ENCODE assay signal across 7 cellular contexts in genomic region chr5:151155149-151155776, GRCh38. TPM values are rescaled to one million over a fixed set of nuclear protein-coding genes. Genes with fewer than 3 reads are reported as not detected.
DNase-seq lines count a peak whose midpoint lies in the region; ATAC-seq, FAIRE-seq and TF ChIP-seq lines count a peak whose summit lies in the region.

No MANE protein-coding gene starts in this region.

- H3K27me3 ChIP-seq in stomach: no peaks in the 10 kb centered on the region

- H3K4me3 Mint-ChIP-seq in activated T-cell treated with anti-CD3 and anti-CD28 coated beads, Interleukin-2, amount 50 U/mL, for 24 hours: peak overlapping the region; percentile 94

- no peak for TF ChIP-seq POLR2A in stomach (IDR thresholded peaks at IDR 0.05)

- H3K36me3 Mint-ChIP-seq in activated T-cell treated with anti-CD3 and anti-CD28 coated beads, Interleukin-2, amount 50 U/mL, for 24 hours (ENCODE audit: low read depth): peaks cover 54% of the 10 kb centered on the region

- peak; percentile 99 for FAIRE-seq in GM19239 (lab: Jason Lieb, UNC)

- no peak for TF ChIP-seq EP300 in stomach (IDR thresholded peaks at IDR 0.05)

- H3K27ac ChIP-seq in stomach: peak overlapping the region; percentile 16 to 94 (median 90)

- ATAC-seq in HG03571 (IDR thresholded peaks at IDR 0.05; ENCODE audit: unreplicated experiment): peak; percentile 27

- H3K27me3 Mint-ChIP-seq in activated T-cell treated with anti-CD3 and anti-CD28 coated beads, Interleukin-2, amount 50 U/mL, for 24 hours: no peaks in the 10 kb centered on the region

- no peaks in the 10 kb centered on the region for H3K9me3 Mint-ChIP-seq in activated T-cell treated with anti-CD3 and anti-CD28 coated beads, Interleukin-2, amount 50 U/mL, for 24 hours

- WGBS in stomach, 5 donors: 40 to 56% (median 51%) methylated on average over 9 of the region's 9 CpGs

- H3K4me3 ChIP-seq in stomach: peak overlapping the region; percentile 75 to 90 (median 86)

- peaks cover 64 to 85% (median 82%) of the 10 kb centered on the region in 4 donors for H3K4me1 ChIP-seq in stomach

- H3K27ac Mint-ChIP-seq in activated T-cell treated with anti-CD3 and anti-CD28 coated beads, Interleukin-2, amount 50 U/mL, for 24 hours: peak overlapping the region; percentile 93

- no peak for TF ChIP-seq CTCF in stomach (IDR thresholded peaks at IDR 0.05)

- H3K36me3 ChIP-seq in stomach: no peaks in the 10 kb centered on the region

- peaks cover 81% of the 10 kb centered on the region for H3K4me1 Mint-ChIP-seq in activated T-cell treated with anti-CD3 and anti-CD28 coated beads, Interleukin-2, amount 50 U/mL, for 24 hours (ENCODE audit: low read depth)

- DNase-seq in GM19239 (ENCODE audit: insufficient read length, low spot score) (no peak), iris pigment epithelial cell (ENCODE audit: low read depth) (peak; percentile 32), stomach (no peak), SHP77 treated with DMSO at 0.1 percent for 48 hours (lab: John Stamatoyannopoulos, UW) (no peak), NCI-H2227 (lab: John Stamatoyannopoulos, UW; ENCODE audit: unreplicated experiment) (no peak)
- DNase-seq in activated T-cell treated with anti-CD3 and anti-CD28 coated beads, Interleukin-2, amount 50 U/mL, for 24 hours: peak; percentile 62

- H3K9me3 ChIP-seq in stomach: no peaks in the 10 kb centered on the region

- intact Hi-C loops in stomach (cut with DNase I; ENCODE audit: low total_unique reads): no loop called here

RNA-seq across cellular contexts. Expression of gene ANXA6, which starts 2.3 kb away (rescaled TPM):
- 100 to 1,000 TPM in 3 of 5 donors, 10 to 100 TPM in 2; 28.4 to 240 (median 133) TPM for total RNA-seq in stomach
- polyA plus RNA-seq in stomach: 100 to 1,000 TPM in 1 of 3 donors, 10 to 100 TPM in 2; 66.0 to 103 (median 73.6) TPM

Comparison
In these comparisons a context has a peak if more than half of its experiments do, and no peak if none do; other contexts are left out.
1. DNase-seq: peak in activated T-cell treated with anti-CD3 and anti-CD28 coated beads, Interleukin-2, amount 50 U/mL, for 24 hours (single experiment) and iris pigment epithelial cell (single experiment); none in GM19239 (single experiment), stomach (single experiment), SHP77 treated with DMSO at 0.1 percent for 48 hours (single experiment) and NCI-H2227 (single experiment).